ENCODE assay signal across 14 cellular contexts in genomic region chr1:164641353-164641730, GRCh38.
DNase-seq lines count a peak whose midpoint lies in the region; ATAC-seq, FAIRE-seq and TF ChIP-seq lines count a peak whose summit lies in the region.
"Had no signal": no experiment of that assay in that cellular context is flagged by ENCODE, and none has a peak within 500 bp of the region (broad histone marks: within the 10 kb centered on the region; RNA-seq: fewer than 3 reads in every experiment).

No MANE protein-coding gene starts in this region.

- FAIRE-seq in H1 (lab: Jason Lieb, UNC) (no peak), pancreas (lab: Jason Lieb, UNC) (no peak)

- H3K79me2 ChIP-seq in H1 (ENCODE audit: control insufficient read depth in 1 of 2, insufficient read depth in 2 of 2, low read length in 2 of 2), result peaks cover 21 to 99% of the 10 kb centered on the region in 2 experiments
- H3K79me2 ChIP-seq in osteoblast (ENCODE audit: insufficient read depth, low read length), result no peaks in the 10 kb centered on the region

- H3K56ac ChIP-seq in H1 (replicated peaks; ENCODE audit: insufficient read length, low read depth, low read length), result no peak overlapping the region

- no peak for TF ChIP-seq EP300 in H1 (IDR thresholded peaks at IDR 0.05; ENCODE audit: borderline replicate concordance in 1 of 2, low read depth in 2 of 2, low read length in 2 of 2)

- H3K27ac ChIP-seq in left ventricle myocardium inferior (replicated peaks) (peak overlapping the region; percentile 93), H1 (ENCODE audit: low read depth, low read length) (peak overlapping the region; percentile 11; the same call in 1 of the 2 replicates), pancreas (peak overlapping the region in 3 of 4 donors; percentile 12 to 56 (median 50)), osteoblast (ENCODE audit: low read depth, low read length) (no peak overlapping the region)

- H2BK20ac ChIP-seq in H1 (ENCODE audit: low read length), result no peak overlapping the region

- DNase-seq in left ventricle myocardium inferior (no peak), left ventricle myocardium superior (no peak), H1 (ENCODE audit: low read depth in 1 of 2, low spot score in 2 of 2) (no peak), pancreas (no peak), cortex of kidney (lab: John Stamatoyannopoulos, UW) (no peak), osteoblast (ENCODE audit: insufficient read length, low spot score, missing footprints) (no peak)
- DNase-seq in activated CD4-positive, alpha-beta T cell treated with anti-CD3 and anti-CD28 coated beads, Interleukin-2, amount 50 U/mL, for 4 hours, result no peak
- DNase-seq: activated CD8-positive, alpha-beta T cell treated with anti-CD3 and anti-CD28 coated beads for 36 hours; NCI-H2029 treated with DMSO at 0.1 percent for 48 hours; NCI-H82; stimulated activated CD4-positive, alpha-beta T cell treated with anti-CD3 and anti-CD28 coated beads, Interleukin-4, amount 100 ng/mL, for 4 hours; stimulated activated naive B cell treated with anti-CD40 and anti-IgM and Interleukin-4, amounts not matched to agents 10 μg/mL and 1 μg/mL and 100 μg/mL, for 72 hours; T-helper 9 cell had no signal

- no peak for TF ChIP-seq POLR2A in H1 (IDR thresholded peaks at IDR 0.05; ENCODE audit: control extremely low read depth in 1 of 2, low read depth in 2 of 2, low read length in 2 of 2)

- H3K36me3 ChIP-seq in left ventricle myocardium inferior (no peaks in the 10 kb centered on the region), H1 (ENCODE audit: control insufficient read depth in 2 of 4, insufficient read depth in 4 of 4, low read length in 3 of 4) (peaks cover 0 to 5% (median 4%) of the 10 kb centered on the region in 4 experiments; a peak in 5 of 8 replicates), pancreas (no peaks in the 10 kb centered on the region), osteoblast (ENCODE audit: insufficient read depth, low read length) (no peaks in the 10 kb centered on the region)

- no peak overlapping the region for H3K9ac ChIP-seq in H1 (replicated peaks in 1 of 4; ENCODE audit: extremely low read depth in 1 of 4, low read depth in 3 of 4, low read length in 3 of 4)

- H3K4me2 ChIP-seq in H1 (ENCODE audit: insufficient read depth in 1 of 2, low read depth in 2 of 2, low read length in 2 of 2) (no peak overlapping the region), osteoblast (ENCODE audit: insufficient read depth, low read length) (no peak overlapping the region)

- POLR2A ChIA-PET in H1 (lab: Charles Lee; ENCODE audit: partially characterized antibody), result interaction anchor here (1.3 to 1.4 kb wide), 2 partner anchors 9 to 10 kb away, joined by 3 read pairs; no protein-coding TSS in a partner anchor

- H3K23me2 ChIP-seq in H1 (ENCODE audit: low read depth, low read length), result no peaks in the 10 kb centered on the region

- no peak overlapping the region for H4K5ac ChIP-seq in H1 (ENCODE audit: insufficient read length, low read depth, low read length)

- H2AK5ac ChIP-seq in H1 (ENCODE audit: low read depth, low read length), result no peak overlapping the region

- no peak overlapping the region for H2BK120ac ChIP-seq in H1 (replicated peaks; ENCODE audit: low read depth, low read length)

- intact Hi-C loops in left ventricle myocardium inferior (cut with micrococcal nuclease), result no loop called here
- intact Hi-C loops in left ventricle myocardium superior (cut with micrococcal nuclease), result loop anchor here (10.0 kb wide), 1 partner anchor 143 kb away; no protein-coding TSS in a partner anchor
- intact Hi-C loops in pancreas (cut with DNase I), result no loop called here

- H4K20me1 ChIP-seq in H1 (replicated peaks in 1 of 2; ENCODE audit: control insufficient read depth in 1 of 2, insufficient read depth in 2 of 2, low read length in 2 of 2), result peaks cover 8 to 10% of the 10 kb centered on the region in 2 experiments
- no peaks in the 10 kb centered on the region for H4K20me1 ChIP-seq in osteoblast (ENCODE audit: insufficient read depth, low read length)

- H4K91ac ChIP-seq in H1 (replicated peaks; ENCODE audit: insufficient read length, low read length), result no peak overlapping the region

- TF ChIP-seq RAD21 in H1 (IDR thresholded peaks at IDR 0.05 in 1 of 2, conservative IDR thresholded peaks at IDR 0.05 in 1 of 2; ENCODE audit: low read depth in 2 of 2, low read length in 2 of 2), result no peak

- H4K8ac ChIP-seq in H1 (ENCODE audit: extremely low read depth, insufficient read depth, low read length), result no peak overlapping the region

- H2AFZ ChIP-seq in H1 (ENCODE audit: low read length) (no peak overlapping the region), osteoblast (ENCODE audit: low read length) (no peak overlapping the region)

- no peak overlapping the region for H2BK5ac ChIP-seq in H1 (ENCODE audit: low read depth, low read length)

- WGBS in H1 (ENCODE audit: extremely low coverage in 1 of 2, insufficient coverage in 1 of 2, insufficient read length in 1 of 2, insufficient replicate concordance in 2 of 2, low coverage in 1 of 2, low lambda C conversion rate in 2 of 2, missing lambda C conversion rate in 1 of 2), 2 experiments, result 97% methylated on average over 5 of the region's 5 CpGs; no CpG with 5 or more reads in 1 of the 2 experiments
- 66 to 74% methylated on average over 5 of the region's 5 CpGs for WGBS in pancreas, 2 donors

- H2BK12ac ChIP-seq in H1 (ENCODE audit: low read depth, low read length), result no peak overlapping the region

- no peak overlapping the region for H3K14ac ChIP-seq in H1 (ENCODE audit: insufficient read length)

- H3K79me1 ChIP-seq in H1 (ENCODE audit: low read depth, low read length), result peaks cover 27% of the 10 kb centered on the region

- H3K4me3 ChIP-seq in left ventricle myocardium inferior, result no peak overlapping the region
- no peak overlapping the region for H3K4me3 ChIP-seq in H1 (ENCODE audit: extremely low read depth in 1 of 4, insufficient read depth in 2 of 4, low read depth in 3 of 4, low read length in 4 of 4)
- no peak overlapping the region for H3K4me3 ChIP-seq in pancreas
- H3K4me3 ChIP-seq in osteoblast (ENCODE audit: insufficient read depth, low read length), result no peak overlapping the region

- H3K4ac ChIP-seq in H1 (replicated peaks; ENCODE audit: insufficient read length, low read depth, low read length), result no peak overlapping the region

- peaks cover 93% of the 10 kb centered on the region for H3K4me1 ChIP-seq in left ventricle myocardium inferior
- peaks cover 7 to 30% (median 18%) of the 10 kb centered on the region in 4 experiments; a peak in 5 of 7 replicates for H3K4me1 ChIP-seq in H1 (replicated peaks in 1 of 4; ENCODE audit: control insufficient read depth in 3 of 4, insufficient read depth in 4 of 4, low read length in 3 of 4)
- H3K4me1 ChIP-seq in pancreas, result peaks cover 58 to 68% (median 62%) of the 10 kb centered on the region in 3 donors
- H3K4me1 ChIP-seq in osteoblast (ENCODE audit: insufficient read depth, low read length), result peaks cover 15% of the 10 kb centered on the region

- H2BK15ac ChIP-seq in H1 (ENCODE audit: low read length), result no peak overlapping the region

- TF ChIP-seq CTCF in left ventricle myocardium inferior (IDR thresholded peaks at IDR 0.05; ENCODE audit: borderline replicate concordance), result no peak
- no peak for TF ChIP-seq CTCF in H1 (IDR thresholded peaks at IDR 0.05; ENCODE audit: control extremely low read depth in 1 of 3, insufficient read depth in 1 of 3, low read depth in 1 of 3, low read length in 3 of 3)
- no peak for TF ChIP-seq CTCF in pancreas (IDR thresholded peaks at IDR 0.05)
- TF ChIP-seq CTCF in osteoblast (IDR thresholded peaks at IDR 0.05; ENCODE audit: extremely low read depth, low read depth, low read length), result no peak

- H3K9me3 ChIP-seq in left ventricle myocardium inferior (replicated peaks) (no peaks in the 10 kb centered on the region), H1 (ENCODE audit: insufficient read depth in 2 of 2, low read depth in 1 of 2, low read length in 1 of 2) (no peaks in the 10 kb centered on the region), pancreas (no peaks in the 10 kb centered on the region), osteoblast (ENCODE audit: low read depth, low read length) (no peaks in the 10 kb centered on the region)

- H3K27me3 ChIP-seq in left ventricle myocardium inferior (ENCODE audit: low read depth), result no peaks in the 10 kb centered on the region
- no peaks in the 10 kb centered on the region for H3K27me3 ChIP-seq in H1 (replicated peaks in 1 of 4; ENCODE audit: control insufficient read depth in 3 of 4, extremely low read depth in 1 of 4, insufficient read depth in 3 of 4, low read length in 3 of 4)
- H3K27me3 ChIP-seq in pancreas, result no peaks in the 10 kb centered on the region
- H3K27me3 ChIP-seq in osteoblast (ENCODE audit: insufficient read depth, low read length), result no peaks in the 10 kb centered on the region

- ATAC-seq in left ventricle myocardium superior (no peak), pancreas (no peak), HG03139 (IDR thresholded peaks at IDR 0.05; ENCODE audit: unreplicated experiment) (no peak)
- ATAC-seq: activated CD8-positive, alpha-beta T cell treated with anti-CD3 and anti-CD28 coated beads for 36 hours; stimulated activated naive B cell treated with anti-CD40 and anti-IgM and Interleukin-4, amounts not matched to agents 10 μg/mL and 1 μg/mL and 100 μg/mL, for 72 hours had no signal

- H3K23ac ChIP-seq in H1 (ENCODE audit: insufficient read length), result no peak overlapping the region

- CTCF ChIA-PET in H1 (lab: Charles Lee; ENCODE audit: partially characterized antibody), result interaction anchor here (1.1 to 1.8 kb wide), 6 partner anchors 16 to 146 kb away, joined by 3 to 6 read pairs (median 4); no protein-coding TSS in a partner anchor

- H3K18ac ChIP-seq in H1 (ENCODE audit: extremely low read depth, low read length), result no peak overlapping the region

TF ChIP-seq in H1, 55 proteins besides CTCF, POLR2A, EP300 and RAD21 (continues in another document):
- TF ChIP-seq RXRA (IDR thresholded peaks at IDR 0.05; ENCODE audit: insufficient read depth, low read depth, low read length), result no peak
